1 cellular context compared by ENCODE assay signal in genomic region chr11:83881428-83881827, GRCh38.
TF ChIP-seq lines count a peak whose summit lies in the region.

No MANE protein-coding gene starts in this region.

TF ChIP-seq in WTC11, 78 proteins besides CTCF, POLR2A, EP300 and RAD21 (continued from another document):
- TF ChIP-seq ZNF532 (CRISPR knock-in tag; IDR thresholded peaks at IDR 0.05; ENCODE audit: borderline replicate concordance) (no peak), ELF4 (CRISPR knock-in tag; IDR thresholded peaks at IDR 0.05; ENCODE audit: low read depth) (no peak), PREB (CRISPR knock-in tag; IDR thresholded peaks at IDR 0.05; ENCODE audit: borderline replicate concordance) (no peak), AR (CRISPR knock-in tag; IDR thresholded peaks at IDR 0.05) (no peak), JAZF1 (CRISPR knock-in tag; IDR thresholded peaks at IDR 0.05) (no peak), STAT6 (CRISPR knock-in tag; conservative IDR thresholded peaks at IDR 0.05; ENCODE audit: low read depth) (no peak), AFF4 (CRISPR knock-in tag; IDR thresholded peaks at IDR 0.05; ENCODE audit: borderline replicate concordance) (no peak)
TF ChIP-seq in WTC11: peak in this region for 0.
